Comparison of ENCODE assay signal across 9 cellular contexts in genomic region chr18:47912343-47912742, GRCh38. TPM values are rescaled to one million over a fixed set of nuclear protein-coding genes. Genes with fewer than 3 reads are reported as not detected.
A peak's percentile ranks its signal among the peaks of the same experiment; 100 is the strongest.
DNase-seq lines count a peak whose midpoint lies in the region; ATAC-seq and TF ChIP-seq lines count a peak whose summit lies in the region.
"Had no signal": no experiment of that assay in that cellular context is flagged by ENCODE, and none has a peak within 500 bp of the region (broad histone marks: within the 10 kb centered on the region; RNA-seq: fewer than 3 reads in every experiment).

No MANE protein-coding gene starts in this region.

- no peaks in the 10 kb centered on the region for H3K9me3 ChIP-seq in PC-3 (ENCODE audit: low read length)

- H2AFZ ChIP-seq in PC-3 (ENCODE audit: low read length) = no peak overlapping the region

- no peaks in the 10 kb centered on the region for H3F3A ChIP-seq in PC-3 (ENCODE audit: low read length, unreplicated experiment)

- DNase-seq in COLO829 (ENCODE audit: low spot score) = peak; percentile 93
- peak; percentile 51 for DNase-seq in activated CD4-positive, alpha-beta memory T cell treated with anti-CD3 and anti-CD28 coated beads for 36 hours
- peak; percentile 52 to 74 for DNase-seq in foreskin keratinocyte
- peak; percentile 91 for DNase-seq in pons (ENCODE audit: low spot score)
- DNase-seq in Kasumi-1 (lab: John Stamatoyannopoulos, UW) = no peak
- DNase-seq in PC-3 = no peak
- DNase-seq: NCI-H187 treated with DMSO at 0.1 percent for 48 hours had no signal

- H3K79me2 ChIP-seq in PC-3 (ENCODE audit: low read length) = peaks cover 81% of the 10 kb centered on the region

- peak; percentile 85 for ATAC-seq in foreskin keratinocyte
- ATAC-seq in GM19351 (IDR thresholded peaks at IDR 0.05; ENCODE audit: unreplicated experiment) = no peak
- no peak for ATAC-seq in HG03175 (IDR thresholded peaks at IDR 0.05; ENCODE audit: unreplicated experiment)
- ATAC-seq in PC-3 = no peak

- H3K4me3 ChIP-seq in PC-3 (ENCODE audit: low read length) = no peak overlapping the region

- H3K4me2 ChIP-seq in PC-3 (ENCODE audit: low read length) = no peak overlapping the region

- BruUV-seq in PC-3 (replicated peaks; lab: Mats Ljungman, UMichigan) = no TSS peak

- intact Hi-C loops in activated CD4-positive, alpha-beta memory T cell treated with anti-CD3 and anti-CD28 coated beads for 36 hours (cut with micrococcal nuclease) = loop anchor here (1.0 to 10.0 kb wide), 5 partner anchors 11 to 1818 kb away; partner anchors contain the start of gene ATP5F1A
- intact Hi-C loops in PC-3 (cut with micrococcal nuclease) = no loop called here

- TF ChIP-seq CTCF in foreskin keratinocyte (conservative IDR thresholded peaks at IDR 0.05) (no peak), PC-3 (conservative IDR thresholded peaks at IDR 0.05; ENCODE audit: low read depth, low read length) (no peak)

- H3K4me1 ChIP-seq in foreskin keratinocyte (peaks cover 38% of the 10 kb centered on the region), PC-3 (ENCODE audit: insufficient read depth, low read length) (peaks cover 21% of the 10 kb centered on the region)

- no peaks in the 10 kb centered on the region for H3K9me2 ChIP-seq in PC-3 (replicated peaks; ENCODE audit: low read length)

- peak overlapping the region; percentile 90 for H3K27ac Mint-ChIP-seq in activated CD4-positive, alpha-beta memory T cell treated with anti-CD3 and anti-CD28 coated beads for 36 hours

- H3K9me3 Mint-ChIP-seq in activated CD4-positive, alpha-beta memory T cell treated with anti-CD3 and anti-CD28 coated beads for 36 hours = no peaks in the 10 kb centered on the region

- H3K4me1 Mint-ChIP-seq in activated CD4-positive, alpha-beta memory T cell treated with anti-CD3 and anti-CD28 coated beads for 36 hours (ENCODE audit: low read depth) = peaks cover 98% of the 10 kb centered on the region

- no peaks in the 10 kb centered on the region for H4K20me1 ChIP-seq in PC-3 (ENCODE audit: low read length)

- POLR2A ChIA-PET in activated CD4-positive, alpha-beta memory T cell treated with anti-CD3 and anti-CD28 coated beads for 36 hours (lab: Charles Lee) = interaction anchor here (0.9 to 2.7 kb wide), 4 partner anchors 11 to 18 kb away, joined by 3 to 24 read pairs (median 10); partner anchors contain the start of gene SMAD2
- POLR2A ChIA-PET in PC-3 (lab: Charles Lee; ENCODE audit: unreplicated experiment) = no interaction called here

- H3K36me3 Mint-ChIP-seq in activated CD4-positive, alpha-beta memory T cell treated with anti-CD3 and anti-CD28 coated beads for 36 hours = peaks cover 34% of the 10 kb centered on the region

- peak overlapping the region; percentile 45 for H3K4me3 Mint-ChIP-seq in activated CD4-positive, alpha-beta memory T cell treated with anti-CD3 and anti-CD28 coated beads for 36 hours

- H3K27me3 ChIP-seq in foreskin keratinocyte (no peaks in the 10 kb centered on the region), PC-3 (ENCODE audit: low read length) (no peaks in the 10 kb centered on the region)

- H3K9ac ChIP-seq in PC-3 (ENCODE audit: low read length) = no peak overlapping the region

- CTCF ChIA-PET in activated CD4-positive, alpha-beta memory T cell treated with anti-CD3 and anti-CD28 coated beads for 36 hours (lab: Charles Lee) = interaction anchor here (1.0 to 2.0 kb wide), 3 partner anchors 10 to 42 kb away, joined by 3 to 8 read pairs (median 4); no protein-coding TSS in a partner anchor
- CTCF ChIA-PET in PC-3 (lab: Charles Lee) = no interaction called here

- H3K27ac ChIP-seq in foreskin keratinocyte = peak overlapping the region; percentile 35
- no peak overlapping the region for H3K27ac ChIP-seq in PC-3 (ENCODE audit: low read length)

- no peaks in the 10 kb centered on the region for H3K27me3 Mint-ChIP-seq in activated CD4-positive, alpha-beta memory T cell treated with anti-CD3 and anti-CD28 coated beads for 36 hours

- no peaks in the 10 kb centered on the region for H3K36me3 ChIP-seq in PC-3 (ENCODE audit: low read depth, low read length)

RNA-seq across cellular contexts. Expression of gene SMAD2, which starts 18.1 kb away (rescaled TPM):
- total RNA-seq in activated CD4-positive, alpha-beta memory T cell treated with anti-CD3 and anti-CD28 coated beads for 36 hours = 100 to 1,000 TPM; 215 to 222 TPM
- 110 and 118 TPM in 2 replicates for total RNA-seq in foreskin keratinocyte
- 32.3 and 33.6 TPM in 2 replicates for polyA plus RNA-seq in foreskin keratinocyte
- 25.5 and 30.3 TPM in 2 replicates for total RNA-seq in PC-3 (2014; rRNA removed)

Comparison
In these comparisons a context has a peak if more than half of its experiments do, and no peak if none do; other contexts are left out.
1. DNase-seq: peak in COLO829 (single experiment), activated CD4-positive, alpha-beta memory T cell treated with anti-CD3 and anti-CD28 coated beads for 36 hours (single experiment), foreskin keratinocyte (2 of 2) and pons (single experiment); none in Kasumi-1 (0 of 2) and PC-3 (single experiment).